1 cellular context compared by ENCODE assay signal in genomic region chr19:2064788-2065524, GRCh38.
TF ChIP-seq lines count a peak whose summit lies in the region.

No MANE protein-coding gene starts in this region.

TF ChIP-seq in HepG2, 621 proteins besides CTCF, POLR2A, EP300 and RAD21 (continued from another document and continues in another):
- 0 out of 4 replicates have a peak, but pooled peaks of 1 of the 2 experiments have one; percentile 25 for TF ChIP-seq HMGXB4 (CRISPR knock-in tag; IDR thresholded peaks at IDR 0.05; ENCODE audit: borderline replicate concordance in 1 of 2, low read depth in 1 of 2)
- peak; percentile 22 for TF ChIP-seq DMAP1 (CRISPR knock-in tag; IDR thresholded peaks at IDR 0.05)
- no peak for TF ChIP-seq CREB1 (IDR thresholded peaks at IDR 0.05)
- no peak for TF ChIP-seq CREB1 (CRISPR knock-in tag; IDR thresholded peaks at IDR 0.05)
- peak; percentile 78; the same call in 1 of the 2 replicates for TF ChIP-seq ZNF431 (CRISPR knock-in tag; IDR thresholded peaks at IDR 0.05; ENCODE audit: borderline replicate concordance, low read depth)
- peak; percentile 57; the same call in 1 of the 2 replicates for TF ChIP-seq ZNF891 (CRISPR knock-in tag; IDR thresholded peaks at IDR 0.05)
- peak; percentile 63; the same call in 1 of the 2 replicates for TF ChIP-seq ARID4A (CRISPR knock-in tag; IDR thresholded peaks at IDR 0.05; ENCODE audit: borderline replicate concordance)
- no peak for TF ChIP-seq ZNF318 (CRISPR knock-in tag; IDR thresholded peaks at IDR 0.05)
- no peak; the same call in 1 of the 2 replicates for TF ChIP-seq ZNF589 (CRISPR knock-in tag; conservative IDR thresholded peaks at IDR 0.05)
- TF ChIP-seq E2F1 (CRISPR knock-in tag; IDR thresholded peaks at IDR 0.05), result no peak
- TF ChIP-seq MAX (IDR thresholded peaks at IDR 0.05), result peak; percentile 51
- TF ChIP-seq SATB2 (CRISPR knock-in tag; IDR thresholded peaks at IDR 0.05), result no peak
- TF ChIP-seq ZNF292 (CRISPR knock-in tag; IDR thresholded peaks at IDR 0.05; ENCODE audit: borderline replicate concordance, low read depth), result peak; percentile 52; the same call in 1 of the 2 replicates
- peak; percentile 80 for TF ChIP-seq ZNF407 (CRISPR knock-in tag; IDR thresholded peaks at IDR 0.05; ENCODE audit: not compliant biosample characterization)
- TF ChIP-seq ZBTB20 (CRISPR knock-in tag; IDR thresholded peaks at IDR 0.05; ENCODE audit: borderline replicate concordance, low read depth), result peak; percentile 78; the same call in 1 of the 2 replicates
- TF ChIP-seq YY1 (IDR thresholded peaks at IDR 0.05; ENCODE audit: insufficient read depth, insufficient replicate concordance, low read depth, low read length), result peak; percentile 0
- no peak for TF ChIP-seq ZNF414 (CRISPR knock-in tag; IDR thresholded peaks at IDR 0.05)
- TF ChIP-seq ZNF510 (CRISPR knock-in tag; IDR thresholded peaks at IDR 0.05; ENCODE audit: low read depth), result no peak
- no peak for TF ChIP-seq ZNF841 (CRISPR knock-in tag; IDR thresholded peaks at IDR 0.05; ENCODE audit: borderline replicate concordance)
- TF ChIP-seq HDAC1 (CRISPR knock-in tag; IDR thresholded peaks at IDR 0.05), result peak; percentile 69
- no peak for TF ChIP-seq TCF12 (IDR thresholded peaks at IDR 0.05)
- TF ChIP-seq TCF12 (CRISPR knock-in tag; IDR thresholded peaks at IDR 0.05), result 0 out of 2 replicates have a peak, but pooled peaks have one; percentile 14
- TF ChIP-seq HNRNPUL1 (IDR thresholded peaks at IDR 0.05; ENCODE audit: low read depth, low read length), result no peak
- TF ChIP-seq ZNF691 (CRISPR knock-in tag; IDR thresholded peaks at IDR 0.05; ENCODE audit: borderline replicate concordance, low read depth), result 0 out of 2 replicates have a peak, but pooled peaks have one; percentile 29
- peak; percentile 40 for TF ChIP-seq PHF21A (CRISPR knock-in tag; IDR thresholded peaks at IDR 0.05)
- peak; percentile 21; the same call in 1 of the 2 replicates for TF ChIP-seq KAT8 (CRISPR knock-in tag; IDR thresholded peaks at IDR 0.05)
- TF ChIP-seq GATAD2A (CRISPR knock-in tag; IDR thresholded peaks at IDR 0.05), result peak; percentile 55
